In the genomic region with DNA sequence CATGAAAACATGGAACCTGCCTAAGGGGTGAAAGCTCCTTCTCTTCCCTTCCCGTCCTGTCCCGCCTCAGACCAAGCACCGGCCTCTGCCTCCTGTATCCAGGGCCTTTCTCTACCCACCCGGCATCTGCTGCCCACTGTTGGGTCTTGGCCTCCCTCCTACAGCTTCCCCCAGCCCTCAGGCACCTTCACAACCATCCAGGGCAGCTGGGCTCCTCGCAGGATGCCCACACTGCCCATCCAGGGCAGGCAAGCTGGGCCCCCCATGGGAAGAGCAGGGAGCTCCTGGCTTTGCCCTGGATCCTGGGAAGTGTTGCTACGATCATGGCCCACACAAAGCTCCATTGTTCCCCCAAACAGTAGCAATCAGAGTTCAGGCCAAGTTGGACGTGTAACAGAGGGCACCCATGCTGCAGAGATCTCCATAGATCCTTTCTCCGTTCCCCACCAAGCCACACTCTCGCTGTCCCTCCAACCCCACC, we compare ENCODE assay signal across 19 cellular contexts.
A peak's percentile ranks its signal among the peaks of the same experiment; 100 is the strongest.
DNase-seq lines count a peak whose midpoint lies in the region; ATAC-seq and TF ChIP-seq lines count a peak whose summit lies in the region.
"Had no signal": no experiment of that assay in that cellular context is flagged by ENCODE, and none has a peak within 500 bp of the region (broad histone marks: within the 10 kb centered on the region; RNA-seq: fewer than 3 reads in every experiment).

No MANE protein-coding gene starts in this region.

- H3K4me3 ChIP-seq in DND-41 (ENCODE audit: low read depth in 1 of 2, low read length in 2 of 2) = no peak overlapping the region
- H3K4me3 ChIP-seq: GM23248, thoracic aorta had no signal

- TF ChIP-seq CTCF in DND-41 (IDR thresholded peaks at IDR 0.05; ENCODE audit: borderline replicate concordance, extremely low read depth, low read length, poor library complexity, severe bottlenecking) = no peak
- no peak for TF ChIP-seq CTCF in GM10248 (IDR thresholded peaks at IDR 0.05; ENCODE audit: control extremely low read depth, extremely low read depth, low read depth, missing control alignments)

- CTCF ChIA-PET in GM10248 (lab: Yijun Ruan, JAX) = no interaction called here

- H3K9me3 ChIP-seq in DND-41 (ENCODE audit: insufficient read depth, low read length, severe bottlenecking) = no peaks in the 10 kb centered on the region
- H3K9me3 ChIP-seq: neutrophil, thoracic aorta had no signal

- no peaks in the 10 kb centered on the region for H3K36me3 ChIP-seq in DND-41 (ENCODE audit: insufficient read depth, low read length)
- H3K36me3 ChIP-seq: neutrophil, thoracic aorta had no signal

- 0 out of 2 replicates have a peak, but pooled peaks cover 7% of the 10 kb centered on the region for H3K4me1 ChIP-seq in DND-41 (ENCODE audit: insufficient read depth, low read length)

- no peaks in the 10 kb centered on the region for H3K9me3 Mint-ChIP-seq in central memory CD8-positive, alpha-beta T cell

- H3K27me3 ChIP-seq in DND-41 (ENCODE audit: insufficient read depth, low read length, poor library complexity) = no peaks in the 10 kb centered on the region

- H3K4me1 Mint-ChIP-seq in central memory CD8-positive, alpha-beta T cell = no peaks in the 10 kb centered on the region

- peak overlapping the region; percentile 30 for H3K27ac Mint-ChIP-seq in central memory CD8-positive, alpha-beta T cell (ENCODE audit: low read depth)

- no peak overlapping the region for H2AFZ ChIP-seq in DND-41 (ENCODE audit: low read depth, low read length)
- H2AFZ ChIP-seq: GM23248 had no signal

- peaks cover 62% of the 10 kb centered on the region for H3K27me3 Mint-ChIP-seq in central memory CD8-positive, alpha-beta T cell

- no peak overlapping the region for H3K27ac ChIP-seq in DND-41 (ENCODE audit: low read length)
- H3K27ac ChIP-seq: GM23248, HL-60, neutrophil, thoracic aorta had no signal

- H3K79me2 ChIP-seq in DND-41 (ENCODE audit: insufficient read depth, low read length) = no peaks in the 10 kb centered on the region

- POLR2A ChIA-PET in GM10248 (lab: Yijun Ruan, JAX) = no interaction called here

- no peaks in the 10 kb centered on the region for H4K20me1 ChIP-seq in DND-41 (ENCODE audit: insufficient read depth, low read length)

- no peak overlapping the region for H3K4me3 Mint-ChIP-seq in central memory CD8-positive, alpha-beta T cell

- H3K36me3 Mint-ChIP-seq in central memory CD8-positive, alpha-beta T cell (ENCODE audit: insufficient read depth) = no peaks in the 10 kb centered on the region

- intact Hi-C loops in sciatic nerve (cut with DNase I) = no loop called here

- ATAC-seq in DND-41 (ENCODE audit: insufficient read depth, low read depth) (peak; percentile 13; the same call in 1 of the 3 replicates), left lobe of liver (no peak), sciatic nerve (no peak)
- no peak for ATAC-seq in central memory CD8-positive, alpha-beta T cell (replicated peaks; ENCODE audit: extremely low read depth, poor library complexity, severe bottlenecking)
- ATAC-seq: PC-3, SK-N-SH treated with all-trans-retinoic acid at 6 μM for 48 hours had no signal

- H3K9ac ChIP-seq in DND-41 (ENCODE audit: low read depth, low read length) = no peak overlapping the region
- H3K9ac ChIP-seq: GM23248 had no signal

- DNase-seq in DND-41 = no peak
- DNase-seq in central memory CD8-positive, alpha-beta T cell (ENCODE audit: low spot score in 2 of 2) = no peak
- peak; percentile 35 for DNase-seq in left lobe of liver (ENCODE audit: low spot score)
- DNase-seq in sciatic nerve (ENCODE audit: low spot score) = peak; percentile 40
- DNase-seq in GM10248 (ENCODE audit: extremely low spot score) = no peak
- no peak for DNase-seq in NCI-H146 (lab: John Stamatoyannopoulos, UW)
- no peak for DNase-seq in NCI-H1048 (lab: John Stamatoyannopoulos, UW)
- DNase-seq in NK-92 treated with Interleukin-12 subunit alpha and Interleukin-12 subunit beta, amount 100 ng/mL, for 24 hours (lab: John Stamatoyannopoulos, UW) = no peak
- DNase-seq: activated naive CD4-positive, alpha-beta T cell treated with anti-CD3 and anti-CD28 coated beads, Interleukin-2, amount 50 U/mL, for 16 hours; dermis blood vessel endothelial cell; GDM1; PC-3; stimulated activated CD4-positive, alpha-beta T cell treated with anti-CD3 and anti-CD28 coated beads, Interleukin-4, amount 100 ng/mL, for 24 hours; T1000 had no signal

- H3K4me2 ChIP-seq in DND-41 (ENCODE audit: insufficient read depth, low read length) = no peak overlapping the region

Comparison
In these comparisons a context has a peak if more than half of its experiments do, and no peak if none do; other contexts are left out.
1. DNase-seq: peak in left lobe of liver (single experiment) and sciatic nerve (single experiment); none in DND-41 (single experiment), central memory CD8-positive, alpha-beta T cell (0 of 2), GM10248 (single experiment), NCI-H146 (single experiment), NCI-H1048 (single experiment) and NK-92 treated with Interleukin-12 subunit alpha and Interleukin-12 subunit beta, amount 100 ng/mL, for 24 hours (single experiment).